ENCODE assay signal across 8 cellular contexts in the genomic region with DNA sequence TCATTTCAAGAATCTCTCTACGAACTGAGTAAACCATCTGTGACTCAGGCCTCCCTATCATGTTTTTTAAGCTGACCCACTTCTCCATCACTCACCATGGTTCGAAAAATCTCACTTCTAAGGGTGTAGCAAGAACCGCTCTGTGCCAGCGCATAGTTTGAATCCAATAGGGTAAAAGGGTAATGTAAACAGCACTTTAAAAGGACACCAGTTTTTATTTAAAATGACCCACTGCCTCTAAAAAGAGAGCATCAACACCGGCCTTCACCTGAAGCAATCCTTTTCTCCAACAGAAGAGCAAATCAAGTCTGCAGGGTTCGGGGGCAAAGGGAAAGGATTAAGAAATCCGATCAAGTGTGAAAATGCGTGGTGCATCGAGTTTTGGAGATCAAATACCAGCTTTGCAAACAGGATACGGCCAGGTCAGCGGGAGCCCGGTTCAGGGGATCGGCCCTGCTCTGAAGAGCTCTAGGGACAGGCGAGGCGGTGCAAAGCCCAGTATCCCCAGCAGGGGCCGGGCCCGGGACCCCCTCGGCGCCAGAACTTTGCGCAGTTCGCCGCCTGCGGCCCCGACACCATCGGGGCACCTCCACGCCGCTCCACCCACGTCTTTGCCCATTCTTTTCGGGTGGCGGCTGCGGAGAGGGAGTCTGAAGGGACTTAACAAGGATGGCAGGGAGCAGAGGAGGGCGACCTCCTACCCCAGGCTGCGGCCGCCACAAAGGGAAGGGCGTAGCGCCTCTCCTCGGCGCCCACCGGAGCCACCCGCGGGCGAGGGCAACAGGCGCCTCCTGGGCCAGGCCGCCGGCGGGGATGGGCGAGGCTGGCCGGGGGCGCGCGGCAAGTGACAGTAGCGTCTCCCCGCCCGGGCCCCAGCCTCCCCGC. TPM values are rescaled to one million over a fixed set of nuclear protein-coding genes. Genes with fewer than 3 reads are reported as not detected.
A peak's percentile ranks its signal among the peaks of the same experiment; 100 is the strongest.
DNase-seq lines count a peak whose midpoint lies in the region; ATAC-seq lines count a peak whose summit lies in the region.

No MANE protein-coding gene starts in this region.

- no peaks in the 10 kb centered on the region for H3K27me3 Mint-ChIP-seq in stimulated activated naive CD8-positive, alpha-beta T cell treated with anti-CD3 and anti-CD28 coated beads, Interleukin-15, Interleukin-2, amounts not matched to agents 100 ng/mL and 50 ng/mL, for 24 hours

- ATAC-seq in HG02870 (IDR thresholded peaks at IDR 0.05; ENCODE audit: unreplicated experiment) (peak; percentile 39), esophagus mucosa (peak; percentile 12)

- peak overlapping the region; percentile 27 for H3K4me3 ChIP-seq in mucosa of stomach (ENCODE audit: low read length)

- peak; percentile 28 for DNase-seq in activated T-cell treated with anti-CD3 and anti-CD28 coated beads for 1 hour (ENCODE audit: low read depth)
- no peak for DNase-seq in activated T-cell treated with anti-CD3 and anti-CD28 coated beads for 4 hours
- DNase-seq in NCI-H226: peak; percentile 27
- peak; percentile 38 for DNase-seq in activated T-cell treated with anti-CD3 and anti-CD28 coated beads for 48 hours (ENCODE audit: low read depth)

- H3K27ac Mint-ChIP-seq in stimulated activated naive CD8-positive, alpha-beta T cell treated with anti-CD3 and anti-CD28 coated beads, Interleukin-15, Interleukin-2, amounts not matched to agents 100 ng/mL and 50 ng/mL, for 24 hours: peak overlapping the region; percentile 96

- peaks cover 16% of the 10 kb centered on the region for H3K4me1 ChIP-seq in mucosa of stomach (ENCODE audit: control insufficient read depth, insufficient read depth, low read length)

- no peaks in the 10 kb centered on the region for H3K9me3 Mint-ChIP-seq in stimulated activated naive CD8-positive, alpha-beta T cell treated with anti-CD3 and anti-CD28 coated beads, Interleukin-15, Interleukin-2, amounts not matched to agents 100 ng/mL and 50 ng/mL, for 24 hours

- H3K9ac ChIP-seq in mucosa of stomach (ENCODE audit: low read length): peak overlapping the region; percentile 73

- no peaks in the 10 kb centered on the region for H3K36me3 ChIP-seq in mucosa of stomach (ENCODE audit: control insufficient read depth, insufficient read depth, low read length)

- H3K9me3 ChIP-seq in mucosa of stomach (ENCODE audit: control insufficient read depth, low read length): no peaks in the 10 kb centered on the region

- peak overlapping the region; percentile 94 for H3K4me3 Mint-ChIP-seq in stimulated activated naive CD8-positive, alpha-beta T cell treated with anti-CD3 and anti-CD28 coated beads, Interleukin-15, Interleukin-2, amounts not matched to agents 100 ng/mL and 50 ng/mL, for 24 hours

- no peaks in the 10 kb centered on the region for H3K27me3 ChIP-seq in mucosa of stomach (ENCODE audit: control insufficient read depth, insufficient read depth, low read length)

- peaks cover 60% of the 10 kb centered on the region for H3K4me1 Mint-ChIP-seq in stimulated activated naive CD8-positive, alpha-beta T cell treated with anti-CD3 and anti-CD28 coated beads, Interleukin-15, Interleukin-2, amounts not matched to agents 100 ng/mL and 50 ng/mL, for 24 hours (ENCODE audit: low read depth)

- H3K36me3 Mint-ChIP-seq in stimulated activated naive CD8-positive, alpha-beta T cell treated with anti-CD3 and anti-CD28 coated beads, Interleukin-15, Interleukin-2, amounts not matched to agents 100 ng/mL and 50 ng/mL, for 24 hours (ENCODE audit: low read depth): peaks cover 3% of the 10 kb centered on the region

RNA-seq across cellular contexts. Expression of gene NMT2, which starts 0.8 kb away (rescaled TPM):
- total RNA-seq in esophagus mucosa: 5.8 TPM
